In genomic region chr10:129339191-129339590, GRCh38 we compare ENCODE assay signal across 38 cellular contexts.
"Had no signal": no experiment of that assay in that cellular context is flagged by ENCODE, and none has a peak within 500 bp of the region (broad histone marks: within the 10 kb centered on the region; RNA-seq: fewer than 3 reads in every experiment).

No MANE protein-coding gene starts in this region.

- ATAC-seq: activated naive CD4-positive, alpha-beta T cell treated with anti-CD3 and anti-CD28 coated beads, Interleukin-2, amount 50 U/mL, for 72 hours; activated T-cell treated with anti-CD3 and anti-CD28 coated beads, Interleukin-2, amount 50 U/mL, for 4 hours; activated T-cell treated with anti-CD3 and anti-CD28 coated beads, Interleukin-2, amount 50 U/mL, for 72 hours; activated T-helper 17 cell treated with anti-CD3 and anti-CD28 coated beads, Interleukin-2, amount 50 U/mL, for 72 hours; body of pancreas had no signal

- H3K4me3 Mint-ChIP-seq: activated naive CD4-positive, alpha-beta T cell treated with anti-CD3 and anti-CD28 coated beads for 36 hours; activated naive CD4-positive, alpha-beta T cell treated with anti-CD3 and anti-CD28 coated beads, Interleukin-2, amount 10 ng/mL, durations not matched to agents 7 days and 5 days; activated naive CD4-positive, alpha-beta T cell treated with anti-CD3 and anti-CD28 coated beads, Interleukin-2, amount 50 U/mL, for 24 hours; activated naive CD8-positive, alpha-beta T cell; activated naive CD8-positive, alpha-beta T cell treated with anti-CD3 and anti-CD28 coated beads for 36 hours; activated naive CD8-positive, alpha-beta T cell treated with anti-CD3 and anti-CD28 coated beads, Interleukin-2, amount 10 ng/mL, durations not matched to agents 7 days and 5 days; activated T-cell treated with anti-CD3 and anti-CD28 coated beads, Interleukin-2, amount 50 U/mL, for 24 hours; activated T-cell treated with anti-CD3 and anti-CD28 coated beads, Interleukin-2, amount 50 U/mL, for 4 hours; activated T-cell treated with anti-CD3 and anti-CD28 coated beads, Interleukin-2, amount 50 U/mL, for 72 hours; activated T-helper 1 cell treated with anti-CD3 and anti-CD28 coated beads, Interleukin-12 subunit alpha, Interleukin-12 subunit beta, Interleukin-2, Interleukin-4 antibody, amounts not matched to agents 30 ng/mL and 10 ng/mL and 1 ng/mL, durations not matched to agents 14 hours and 24 hours and 36 hours; activated T-helper 17 cell treated with anti-CD3 and anti-CD28 coated beads, Interleukin-2, amount 50 U/mL, for 72 hours; brain; central memory CD8-positive, alpha-beta T cell had no signal

- H3K9me3 ChIP-seq: adrenal gland, ascending aorta, body of pancreas, breast epithelium had no signal

- H3K4me1 ChIP-seq: adrenal gland, ascending aorta, body of pancreas, breast epithelium had no signal

- H3K4me1 Mint-ChIP-seq: activated naive CD4-positive, alpha-beta T cell treated with anti-CD3 and anti-CD28 coated beads, Interleukin-2, amount 10 ng/mL, durations not matched to agents 7 days and 5 days; activated naive CD4-positive, alpha-beta T cell treated with anti-CD3 and anti-CD28 coated beads, Interleukin-2, amount 50 U/mL, for 24 hours; activated naive CD8-positive, alpha-beta T cell treated with anti-CD3 and anti-CD28 coated beads for 36 hours; activated naive CD8-positive, alpha-beta T cell treated with anti-CD3 and anti-CD28 coated beads, Interleukin-2, amount 10 ng/mL, durations not matched to agents 7 days and 5 days; activated T-helper 17 cell treated with anti-CD3 and anti-CD28 coated beads, Interleukin-2, amount 50 U/mL, for 72 hours; brain; central memory CD8-positive, alpha-beta T cell had no signal

- H3K27me3 Mint-ChIP-seq: activated naive CD4-positive, alpha-beta T cell treated with anti-CD3 and anti-CD28 coated beads, Interleukin-2, amount 50 U/mL, for 24 hours; activated naive CD8-positive, alpha-beta T cell; activated naive CD8-positive, alpha-beta T cell treated with anti-CD3 and anti-CD28 coated beads for 36 hours had no signal

- H3K27me3 ChIP-seq: adrenal gland, ascending aorta, body of pancreas, brain microvascular endothelial cell, breast epithelium, cardiac muscle cell had no signal

- H3K36me3 Mint-ChIP-seq: activated naive CD4-positive, alpha-beta T cell treated with anti-CD3 and anti-CD28 coated beads, Interleukin-2, amount 10 ng/mL, durations not matched to agents 7 days and 5 days; activated naive CD4-positive, alpha-beta T cell treated with anti-CD3 and anti-CD28 coated beads, Interleukin-2, amount 50 U/mL, for 24 hours; activated naive CD4-positive, alpha-beta T cell treated with anti-CD3 and anti-CD28 coated beads, Interleukin-2, amount 50 U/mL, for 72 hours; activated naive CD8-positive, alpha-beta T cell; activated naive CD8-positive, alpha-beta T cell treated with anti-CD3 and anti-CD28 coated beads for 36 hours; activated naive CD8-positive, alpha-beta T cell treated with anti-CD3 and anti-CD28 coated beads, Interleukin-2, amount 10 ng/mL, durations not matched to agents 7 days and 5 days; brain had no signal

- H3K27ac ChIP-seq: adrenal gland, ascending aorta, body of pancreas, brain microvascular endothelial cell, breast epithelium, cardiac muscle cell had no signal

- H3K27ac Mint-ChIP-seq: activated naive CD4-positive, alpha-beta T cell treated with anti-CD3 and anti-CD28 coated beads for 36 hours; activated naive CD4-positive, alpha-beta T cell treated with anti-CD3 and anti-CD28 coated beads, Interleukin-2, amount 10 ng/mL, durations not matched to agents 7 days and 5 days; activated naive CD4-positive, alpha-beta T cell treated with anti-CD3 and anti-CD28 coated beads, Interleukin-2, amount 50 U/mL, for 72 hours; activated naive CD8-positive, alpha-beta T cell; activated naive CD8-positive, alpha-beta T cell treated with anti-CD3 and anti-CD28 coated beads for 36 hours; activated naive CD8-positive, alpha-beta T cell treated with anti-CD3 and anti-CD28 coated beads, Interleukin-2, amount 10 ng/mL, durations not matched to agents 7 days and 5 days; activated T-cell treated with anti-CD3 and anti-CD28 coated beads, Interleukin-2, amount 50 U/mL, for 24 hours; activated T-cell treated with anti-CD3 and anti-CD28 coated beads, Interleukin-2, amount 50 U/mL, for 72 hours; activated T-helper 1 cell treated with anti-CD3 and anti-CD28 coated beads, Interleukin-12 subunit alpha, Interleukin-12 subunit beta, Interleukin-2, Interleukin-4 antibody, amounts not matched to agents 30 ng/mL and 10 ng/mL and 1 ng/mL, durations not matched to agents 14 hours and 24 hours and 36 hours; activated T-helper 17 cell treated with anti-CD3 and anti-CD28 coated beads, Interleukin-2, amount 50 U/mL, for 72 hours; activated T-helper 2 cell treated with anti-CD3 and anti-CD28 coated beads, Interferon-gamma antibody, Interleukin-2, Interleukin-4, amounts not matched to agents 10 μg/mL and 5 μg/mL and 100 μg/mL, durations not matched to agents 14 hours and 24 hours and 36 hours; brain had no signal

- H3K9me3 Mint-ChIP-seq: activated naive CD4-positive, alpha-beta T cell treated with anti-CD3 and anti-CD28 coated beads for 36 hours; activated naive CD4-positive, alpha-beta T cell treated with anti-CD3 and anti-CD28 coated beads, Interleukin-2, amount 10 ng/mL, durations not matched to agents 7 days and 5 days; activated naive CD4-positive, alpha-beta T cell treated with anti-CD3 and anti-CD28 coated beads, Interleukin-2, amount 50 U/mL, for 24 hours; activated naive CD4-positive, alpha-beta T cell treated with anti-CD3 and anti-CD28 coated beads, Interleukin-2, amount 50 U/mL, for 72 hours; activated naive CD8-positive, alpha-beta T cell treated with anti-CD3 and anti-CD28 coated beads for 36 hours; activated naive CD8-positive, alpha-beta T cell treated with anti-CD3 and anti-CD28 coated beads, Interleukin-2, amount 10 ng/mL, durations not matched to agents 7 days and 5 days; activated T-cell treated with anti-CD3 and anti-CD28 coated beads, Interleukin-2, amount 50 U/mL, for 24 hours; activated T-cell treated with anti-CD3 and anti-CD28 coated beads, Interleukin-2, amount 50 U/mL, for 4 hours; activated T-cell treated with anti-CD3 and anti-CD28 coated beads, Interleukin-2, amount 50 U/mL, for 72 hours; activated T-helper 1 cell treated with anti-CD3 and anti-CD28 coated beads, Interleukin-12 subunit alpha, Interleukin-12 subunit beta, Interleukin-2, Interleukin-4 antibody, amounts not matched to agents 30 ng/mL and 10 ng/mL and 1 ng/mL, durations not matched to agents 14 hours and 24 hours and 36 hours; activated T-helper 17 cell treated with anti-CD3 and anti-CD28 coated beads, Interleukin-2, amount 50 U/mL, for 72 hours; activated T-helper 2 cell treated with anti-CD3 and anti-CD28 coated beads, Interferon-gamma antibody, Interleukin-2, Interleukin-4, amounts not matched to agents 10 μg/mL and 5 μg/mL and 100 μg/mL, durations not matched to agents 14 hours and 24 hours and 36 hours; central memory CD8-positive, alpha-beta T cell had no signal

- DNase-seq: activated effector memory CD4-positive, alpha-beta T cell treated with anti-CD3 and anti-CD28 coated beads, Interleukin-2, amount 50 U/mL, for 16 hours; activated effector memory CD4-positive, alpha-beta T cell treated with Interleukin-2 at 50 U/mL for 16 hours; activated gamma-delta T cell; activated gamma-delta T cell treated with Interleukin-2 at 50 U/mL for 16 hours; activated naive CD4-positive, alpha-beta T cell; activated naive CD4-positive, alpha-beta T cell treated with anti-CD3 and anti-CD28 coated beads for 36 hours; activated naive CD4-positive, alpha-beta T cell treated with anti-CD3 and anti-CD28 coated beads, Interleukin-2, amount 10 ng/mL, durations not matched to agents 7 days and 5 days; activated naive CD4-positive, alpha-beta T cell treated with anti-CD3 and anti-CD28 coated beads, Interleukin-2, amount 50 U/mL, for 16 hours; activated naive CD4-positive, alpha-beta T cell treated with Interleukin-2 at 50 U/mL for 16 hours; activated naive CD8-positive, alpha-beta T cell treated with anti-CD3 and anti-CD28 coated beads for 36 hours; activated naive CD8-positive, alpha-beta T cell treated with anti-CD3 and anti-CD28 coated beads, Interleukin-2, amount 10 ng/mL, durations not matched to agents 7 days and 5 days; activated T-cell treated with anti-CD3 and anti-CD28 coated beads for 4 hours; activated T-cell treated with anti-CD3 and anti-CD28 coated beads, Interleukin-2, amount 50 U/mL, for 1 hour; activated T-cell treated with anti-CD3 and anti-CD28 coated beads, Interleukin-2, amount 50 U/mL, for 24 hours; activated T-cell treated with anti-CD3 and anti-CD28 coated beads, Interleukin-2, amount 50 U/mL, for 4 hours; activated T-cell treated with anti-CD3 and anti-CD28 coated beads, Interleukin-2, amount 50 U/mL, for 48 hours; activated T-cell treated with anti-CD3 and anti-CD28 coated beads, Interleukin-2, amount 50 U/mL, for 72 hours; adrenal gland; amniotic stem cell; amygdala; anterior cingulate cortex; aorta; body of pancreas; brain microvascular endothelial cell; caudate nucleus; central memory CD4-positive, alpha-beta T cell; cerebellar nuclear complex had no signal

- H3K36me3 ChIP-seq: adrenal gland, ascending aorta, brain microvascular endothelial cell, breast epithelium, cardiac muscle cell had no signal

- H3K4me3 ChIP-seq: adrenal gland, ascending aorta, body of pancreas, breast epithelium, cardiac muscle cell had no signal
